In the genomic region with DNA sequence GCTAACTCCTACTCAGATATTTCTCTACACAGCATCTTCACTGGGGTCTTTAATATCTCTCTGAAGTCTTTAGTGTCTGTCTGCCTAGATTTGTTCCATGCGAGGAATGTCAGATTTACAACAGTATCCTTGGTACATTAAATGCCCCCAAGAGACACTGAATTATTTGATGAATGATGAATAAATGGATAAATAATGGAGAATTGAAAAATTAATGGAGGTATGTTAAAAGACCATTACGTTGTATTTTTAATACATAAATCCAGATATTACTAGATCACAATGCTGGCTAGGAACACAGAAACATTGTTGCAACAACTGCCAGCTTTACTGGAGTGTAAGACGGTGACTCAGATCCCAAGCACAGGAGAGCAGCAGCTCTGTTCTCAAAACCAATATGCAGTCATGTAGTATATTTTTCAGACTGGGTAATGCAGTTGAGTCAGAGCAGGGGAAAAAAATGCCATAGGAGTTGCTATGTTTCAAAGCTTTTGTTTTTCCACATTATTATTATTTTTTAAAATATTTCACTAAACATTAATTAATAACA, we compare ENCODE assay signal across 1 cellular context.
TF ChIP-seq lines count a peak whose summit lies in the region.

No MANE protein-coding gene starts in this region.

TF ChIP-seq in SK-N-SH, 30 proteins besides CTCF, POLR2A, EP300 and RAD21 (continued from another document):
- TF ChIP-seq GABPA (IDR thresholded peaks at IDR 0.05; ENCODE audit: low read depth): no peak
- TF ChIP-seq RFX5 (IDR thresholded peaks at IDR 0.05; ENCODE audit: low read length): no peak
- TF ChIP-seq FOXJ3 (CRISPR knock-in tag; IDR thresholded peaks at IDR 0.05): no peak
- TF ChIP-seq PBX3 (IDR thresholded peaks at IDR 0.05): peak; percentile 33; the same call in 1 of the 2 replicates
- no peak for TF ChIP-seq MXI1 (IDR thresholded peaks at IDR 0.05; ENCODE audit: low read depth, low read length)
- TF ChIP-seq NRF1 (IDR thresholded peaks at IDR 0.05; ENCODE audit: low read depth, low read length): no peak
- TF ChIP-seq JUND (IDR thresholded peaks at IDR 0.05): peak; percentile 83
- TF ChIP-seq, protein P1, sequence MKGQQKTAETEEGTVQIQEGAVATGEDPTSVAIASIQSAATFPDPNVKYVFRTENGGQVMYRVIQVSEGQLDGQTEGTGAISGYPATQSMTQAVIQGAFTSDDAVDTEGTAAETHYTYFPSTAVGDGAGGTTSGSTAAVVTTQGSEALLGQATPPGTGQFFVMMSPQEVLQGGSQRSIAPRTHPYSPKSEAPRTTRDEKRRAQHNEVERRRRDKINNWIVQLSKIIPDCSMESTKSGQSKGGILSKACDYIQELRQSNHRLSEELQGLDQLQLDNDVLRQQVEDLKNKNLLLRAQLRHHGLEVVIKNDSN (IDR thresholded peaks at IDR 0.05; ENCODE audit: borderline replicate concordance, low read depth): no peak
- TF ChIP-seq TEAD4 (IDR thresholded peaks at IDR 0.05; ENCODE audit: borderline replicate concordance, insufficient read depth): no peak
- no peak for TF ChIP-seq CHD2 (IDR thresholded peaks at IDR 0.05; ENCODE audit: low read length, partially characterized antibody)
